In the genomic region with DNA sequence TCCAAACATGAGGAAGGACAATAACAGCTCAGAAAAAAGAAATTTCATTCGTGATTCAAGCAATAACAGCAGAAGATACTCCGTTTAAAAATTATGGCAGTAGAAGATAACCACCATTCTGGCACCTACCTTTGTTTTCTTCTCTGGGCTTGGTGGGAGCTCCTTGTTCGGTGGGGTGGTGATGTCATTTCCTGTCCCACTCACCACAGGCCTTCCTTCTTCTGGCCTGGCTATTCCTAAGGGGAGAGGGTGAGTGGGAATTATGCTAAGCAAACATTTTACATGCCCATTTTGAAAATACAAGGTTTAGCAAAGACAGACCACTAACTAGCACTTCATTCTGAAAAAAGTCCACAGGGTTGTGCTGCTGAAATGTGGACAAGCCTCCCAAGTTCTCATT, we compare ENCODE assay signal across 15 cellular contexts.
DNase-seq lines count a peak whose midpoint lies in the region; TF ChIP-seq lines count a peak whose summit lies in the region.
"Had no signal": no experiment of that assay in that cellular context is flagged by ENCODE, and none has a peak within 500 bp of the region (broad histone marks: within the 10 kb centered on the region; RNA-seq: fewer than 3 reads in every experiment).

No MANE protein-coding gene starts in this region.

- peaks cover 66% of the 10 kb centered on the region for H3K36me3 Mint-ChIP-seq in brain

- no peak for TF ChIP-seq CTCF in brain (conservative IDR thresholded peaks at IDR 0.05)
- no peak for TF ChIP-seq CTCF in GM20000 (IDR thresholded peaks at IDR 0.05; ENCODE audit: extremely low read depth, missing control alignments)

- H3K9me3 ChIP-seq in HAP-1, result no peaks in the 10 kb centered on the region
- H3K9me3 ChIP-seq: Peyer's patch had no signal

- no peaks in the 10 kb centered on the region for H3K27me3 Mint-ChIP-seq in brain
- H3K27me3 Mint-ChIP-seq: activated naive CD8-positive, alpha-beta T cell treated with anti-CD3 and anti-CD28 coated beads, Interleukin-2, amount 50 U/mL, for 24 hours had no signal

- no peaks in the 10 kb centered on the region for H3K4me1 ChIP-seq in HAP-1
- H3K4me1 ChIP-seq: Peyer's patch had no signal

- no peak overlapping the region for H3K4me3 ChIP-seq in HAP-1
- H3K4me3 ChIP-seq: Peyer's patch had no signal

- H3K4me3 Mint-ChIP-seq in brain, result no peak overlapping the region
- H3K4me3 Mint-ChIP-seq: activated naive CD8-positive, alpha-beta T cell treated with anti-CD3 and anti-CD28 coated beads, Interleukin-2, amount 50 U/mL, for 24 hours had no signal

- H3K9me3 Mint-ChIP-seq in brain, result no peaks in the 10 kb centered on the region
- H3K9me3 Mint-ChIP-seq: activated naive CD8-positive, alpha-beta T cell treated with anti-CD3 and anti-CD28 coated beads, Interleukin-2, amount 50 U/mL, for 24 hours had no signal

- DNase-seq in AG08395 (ENCODE audit: low spot score), result peak; percentile 21
- DNase-seq in HCEC 1CT, result peak; percentile 18
- DNase-seq in iris pigment epithelial cell (ENCODE audit: low read depth), result peak; percentile 34
- DNase-seq in GM19240 (ENCODE audit: insufficient read length, low spot score), result no peak
- no peak for DNase-seq in GM20000 (ENCODE audit: low spot score)
- no peak for DNase-seq in T-helper 9 cell
- no peak for DNase-seq in HAP-1 (ENCODE audit: low spot score in 2 of 2)
- DNase-seq: activated naive CD8-positive, alpha-beta T cell treated with anti-CD3 and anti-CD28 coated beads, Interleukin-2, amount 50 U/mL, for 24 hours; DMS 273 treated with DMSO at 0.1 percent for 48 hours; effector CD8-positive, alpha-beta T cell; kidney glomerular epithelial cell; NCI-H146; NCI-H526 treated with DMSO at 0.1 percent for 48 hours; Peyer's patch had no signal

- in situ Hi-C loops in HAP-1 (cut with MboI; ENCODE audit: low sequenced_read_pairs), result no loop called here

- H3K27me3 ChIP-seq in HAP-1 (ENCODE audit: low read depth), result no peaks in the 10 kb centered on the region
- H3K27me3 ChIP-seq: Peyer's patch had no signal

- peaks cover 28% of the 10 kb centered on the region for H3K36me3 ChIP-seq in HAP-1 (replicated peaks)

- peaks cover 27% of the 10 kb centered on the region for H3K4me1 Mint-ChIP-seq in brain

- peak overlapping the region in 3 of 5 experiments; percentile 9 to 83 (median 36) for H3K27ac Mint-ChIP-seq in brain
- H3K27ac Mint-ChIP-seq: activated naive CD8-positive, alpha-beta T cell treated with anti-CD3 and anti-CD28 coated beads, Interleukin-2, amount 50 U/mL, for 24 hours had no signal

Comparison
In these comparisons a context has a peak if more than half of its experiments do, and no peak if none do; other contexts are left out.
1. DNase-seq: peak in AG08395 (single experiment), HCEC 1CT (single experiment) and iris pigment epithelial cell (single experiment); none in GM19240 (single experiment), GM20000 (single experiment), T-helper 9 cell (single experiment) and HAP-1 (0 of 2).